ENCODE assay signal across 18 cellular contexts in genomic region chr20:23114018-23114417, GRCh38. TPM values are rescaled to one million over a fixed set of nuclear protein-coding genes. Genes with fewer than 3 reads are reported as not detected.
DNase-seq lines count a peak whose midpoint lies in the region; ATAC-seq and TF ChIP-seq lines count a peak whose summit lies in the region.
"Had no signal": no experiment of that assay in that cellular context is flagged by ENCODE, and none has a peak within 500 bp of the region (broad histone marks: within the 10 kb centered on the region; RNA-seq: fewer than 3 reads in every experiment).

No MANE protein-coding gene starts in this region.

- TF ChIP-seq CTCF in CD14-positive monocyte (IDR thresholded peaks at IDR 0.05) (no peak), ovary (IDR thresholded peaks at IDR 0.05) (no peak), uterus (IDR thresholded peaks at IDR 0.05) (no peak)

- TF ChIP-seq EP300 in ovary (IDR thresholded peaks at IDR 0.05): no peak

- DNase-seq in CD14-positive monocyte (ENCODE audit: low spot score) (peak; percentile 66), OCI-M1 (lab: John Stamatoyannopoulos, UW) (peak; percentile 30), globus pallidus (ENCODE audit: low spot score) (peak; percentile 37), ovary (peak in 3 of 5 donors; percentile 33 to 52 (median 33)), uterus (no peak)
- DNase-seq in activated CD4-positive, alpha-beta T cell treated with anti-CD3 and anti-CD28 coated beads for 48 hours: no peak
- DNase-seq: activated B cell treated with CpG ODN at 0.5 μM for 24 hours; activated CD8-positive, alpha-beta memory T cell treated with anti-CD3 and anti-CD28 coated beads, Interleukin-2, amount 50 U/mL, for 4 hours; activated naive CD4-positive, alpha-beta T cell treated with anti-CD3 and anti-CD28 coated beads, Interleukin-2, amount 10 ng/mL, durations not matched to agents 7 days and 5 days; DMS 273 treated with DMSO at 0.1 percent for 48 hours; effector CD8-positive, alpha-beta T cell; NCI-H1417 treated with DMSO at 0.1 percent for 48 hours; NCI-H226 had no signal

- H3K36me3 ChIP-seq in ovary (no peaks in the 10 kb centered on the region), uterus (no peaks in the 10 kb centered on the region)

- no peaks in the 10 kb centered on the region for H3K27me3 Mint-ChIP-seq in CD14-positive monocyte (ENCODE audit: low read depth in 3 of 3)

- no peaks in the 10 kb centered on the region for H3K9me3 ChIP-seq in ovary
- H3K9me3 ChIP-seq in uterus: no peaks in the 10 kb centered on the region

- H3K4me1 ChIP-seq in ovary (ENCODE audit: insufficient read depth) (no peaks in the 10 kb centered on the region), uterus (no peaks in the 10 kb centered on the region)

- 48 to 53% (median 52%) methylated on average over 2 of the region's 2 CpGs for WGBS in ovary, 3 donors

- ATAC-seq in GM18519 (IDR thresholded peaks at IDR 0.05; ENCODE audit: low FRiP score, unreplicated experiment) (no peak), GM19035 (IDR thresholded peaks at IDR 0.05; ENCODE audit: unreplicated experiment) (no peak)
- ATAC-seq: GM23338; SK-N-SH treated with all-trans-retinoic acid at 6 μM for 48 hours; stimulated activated memory B cell treated with anti-CD40 and anti-IgM and Interleukin-4, amounts not matched to agents 10 μg/mL and 1 μg/mL and 100 μg/mL, for 72 hours had no signal

- peak overlapping the region; percentile 96 to 100 (median 98) for H3K27ac Mint-ChIP-seq in CD14-positive monocyte
- H3K27ac Mint-ChIP-seq: activated B cell treated with CpG ODN at 0.5 μM for 24 hours; activated naive CD4-positive, alpha-beta T cell treated with anti-CD3 and anti-CD28 coated beads, Interleukin-2, amount 10 ng/mL, durations not matched to agents 7 days and 5 days; GM23338; stimulated activated memory B cell treated with anti-CD40 and anti-IgM and Interleukin-4, amounts not matched to agents 10 μg/mL and 1 μg/mL and 100 μg/mL, for 72 hours had no signal

- H3K27me3 ChIP-seq in ovary (no peaks in the 10 kb centered on the region), uterus (no peaks in the 10 kb centered on the region)

- H3K4me3 Mint-ChIP-seq in CD14-positive monocyte: peak overlapping the region; percentile 49 to 72
- H3K4me3 Mint-ChIP-seq: activated B cell treated with CpG ODN at 0.5 μM for 24 hours; activated naive CD4-positive, alpha-beta T cell treated with anti-CD3 and anti-CD28 coated beads, Interleukin-2, amount 10 ng/mL, durations not matched to agents 7 days and 5 days; GM23338; stimulated activated memory B cell treated with anti-CD40 and anti-IgM and Interleukin-4, amounts not matched to agents 10 μg/mL and 1 μg/mL and 100 μg/mL, for 72 hours had no signal

- TF ChIP-seq POLR2A in ovary (IDR thresholded peaks at IDR 0.05): no peak
- no peak for TF ChIP-seq POLR2A in uterus (IDR thresholded peaks at IDR 0.05)

- H3K27ac ChIP-seq in ovary (no peak overlapping the region), uterus (no peak overlapping the region)

- peaks cover 77% of the 10 kb centered on the region for H3K4me1 Mint-ChIP-seq in CD14-positive monocyte
- H3K4me1 Mint-ChIP-seq: activated B cell treated with CpG ODN at 0.5 μM for 24 hours; activated naive CD4-positive, alpha-beta T cell treated with anti-CD3 and anti-CD28 coated beads, Interleukin-2, amount 10 ng/mL, durations not matched to agents 7 days and 5 days; GM23338; stimulated activated memory B cell treated with anti-CD40 and anti-IgM and Interleukin-4, amounts not matched to agents 10 μg/mL and 1 μg/mL and 100 μg/mL, for 72 hours had no signal

- H3K4me3 ChIP-seq in ovary (no peak overlapping the region), uterus (no peak overlapping the region)
- H3K4me3 ChIP-seq: GM23338 had no signal

- H3K36me3 Mint-ChIP-seq in CD14-positive monocyte: peaks cover 2 to 8% of the 10 kb centered on the region in 2 donors
- H3K36me3 Mint-ChIP-seq: activated naive CD4-positive, alpha-beta T cell treated with anti-CD3 and anti-CD28 coated beads, Interleukin-2, amount 10 ng/mL, durations not matched to agents 7 days and 5 days; stimulated activated memory B cell treated with anti-CD40 and anti-IgM and Interleukin-4, amounts not matched to agents 10 μg/mL and 1 μg/mL and 100 μg/mL, for 72 hours had no signal

- intact Hi-C loops in CD14-positive monocyte (cut with micrococcal nuclease): loop anchor here in 1 of 2 donors (1.0 kb wide), 1 partner anchor 8 kb away; no protein-coding TSS in a partner anchor
- intact Hi-C loops in ovary (cut with DNase I): no loop called here
- intact Hi-C loops in uterus (cut with DNase I; ENCODE audit: low total_unique reads): no loop called here

- peaks cover 0 to 2% (median 0%) of the 10 kb centered on the region in 7 donors for H3K9me3 Mint-ChIP-seq in CD14-positive monocyte
- H3K9me3 Mint-ChIP-seq: activated B cell treated with CpG ODN at 0.5 μM for 24 hours; activated naive CD4-positive, alpha-beta T cell treated with anti-CD3 and anti-CD28 coated beads, Interleukin-2, amount 10 ng/mL, durations not matched to agents 7 days and 5 days; GM23338; stimulated activated memory B cell treated with anti-CD40 and anti-IgM and Interleukin-4, amounts not matched to agents 10 μg/mL and 1 μg/mL and 100 μg/mL, for 72 hours had no signal

RNA-seq across cellular contexts. Expression of gene CD93, which starts 27.9 kb away (rescaled TPM):
- 10 to 100 TPM; 26.0 to 48.9 TPM for polyA plus RNA-seq in CD14-positive monocyte
- total RNA-seq in ovary: 10 to 100 TPM in 5 of 7 donors, 1 to 10 TPM in 2; 7.0 to 30.8 (median 18.3) TPM
- polyA plus RNA-seq in ovary: 10 to 100 TPM in 1 of 2 donors, 1 to 10 TPM in 1; 10.0 to 42.1 TPM
- total RNA-seq in uterus: 100 to 1,000 TPM in 1 of 4 donors, 10 to 100 TPM in 3; 49.1 to 100 (median 76.4) TPM
- total RNA-seq: activated B cell treated with CpG ODN at 0.5 μM for 24 hours, GM23338 had no signal

Comparison
In these comparisons a context has a peak if more than half of its experiments do, and no peak if none do; other contexts are left out.
1. DNase-seq: peak in CD14-positive monocyte (single experiment), OCI-M1 (single experiment), globus pallidus (single experiment) and ovary (3 of 5); none in uterus (0 of 2) and activated CD4-positive, alpha-beta T cell treated with anti-CD3 and anti-CD28 coated beads for 48 hours (single experiment).